Comparison of ENCODE assay signal across 22 cellular contexts in genomic region chr5:41617843-41618515, GRCh38.
DNase-seq lines count a peak whose midpoint lies in the region; ATAC-seq, FAIRE-seq and TF ChIP-seq lines count a peak whose summit lies in the region.
"Had no signal": no experiment of that assay in that cellular context is flagged by ENCODE, and none has a peak within 500 bp of the region (broad histone marks: within the 10 kb centered on the region; RNA-seq: fewer than 3 reads in every experiment).

No MANE protein-coding gene starts in this region.

- TF ChIP-seq CTCF in HepG2 (CRISPR knock-in tag; IDR thresholded peaks at IDR 0.05) (no peak), right lobe of liver (IDR thresholded peaks at IDR 0.05) (no peak), stomach (IDR thresholded peaks at IDR 0.05) (no peak)

- intact Hi-C loops in HepG2 (cut with micrococcal nuclease; ENCODE audit: unreplicated experiment), result loop anchor here (1.0 kb wide), 1 partner anchor 20 kb away; no protein-coding TSS in a partner anchor
- intact Hi-C loops in right lobe of liver (cut with DNase I), result no loop called here
- intact Hi-C loops in stomach (cut with DNase I; ENCODE audit: low total_unique reads), result no loop called here

- TF ChIP-seq POLR2A in HepG2 (IDR thresholded peaks at IDR 0.05; ENCODE audit: insufficient read depth in 1 of 2, low read depth in 2 of 2, low read length in 2 of 2) (no peak), right lobe of liver (IDR thresholded peaks at IDR 0.05) (no peak), stomach (IDR thresholded peaks at IDR 0.05) (no peak)

- no peak overlapping the region for H3K4me3 ChIP-seq in HepG2 (replicated peaks in 1 of 3; ENCODE audit: insufficient read depth in 1 of 3, low read depth in 2 of 3, low read length in 3 of 3)
- no peak overlapping the region for H3K4me3 ChIP-seq in right lobe of liver
- no peak overlapping the region for H3K4me3 ChIP-seq in stomach
- H3K4me3 ChIP-seq: BLaER1 treated with 17β-estradiol and CSF1 and Interleukin-3, amounts not matched to agents 10 nM and 100 nM had no signal

- no peak for FAIRE-seq in HepG2 (lab: Jason Lieb, UNC)
- FAIRE-seq: A204.1, D721Med, G401.6, GM12891, GM19239 had no signal

- no peak overlapping the region for H3K27ac ChIP-seq in HepG2 (ENCODE audit: extremely low read length, insufficient read depth, low read length)
- no peak overlapping the region for H3K27ac ChIP-seq in right lobe of liver
- no peak overlapping the region for H3K27ac ChIP-seq in stomach
- H3K27ac ChIP-seq: BLaER1 treated with 17β-estradiol and CSF1 and Interleukin-3, amounts not matched to agents 10 nM and 100 nM; C4-2B had no signal

- H2AFZ ChIP-seq in HepG2 (ENCODE audit: low read length), result no peak overlapping the region

- 14% methylated on average over 2 of the region's 2 CpGs for WGBS in HepG2 (ENCODE audit: low lambda C conversion rate)
- WGBS in right lobe of liver (ENCODE audit: insufficient coverage, low coverage, low lambda C conversion rate, missing lambda C conversion rate), result 51% methylated on average over 2 of the region's 2 CpGs
- WGBS in stomach, 5 donors, result 79 to 95% (median 80%) methylated on average over 2 of the region's 2 CpGs

- no peaks in the 10 kb centered on the region for H4K20me1 ChIP-seq in HepG2 (ENCODE audit: insufficient read depth, low read length)
- H4K20me1 ChIP-seq: BLaER1 treated with 17β-estradiol and CSF1 and Interleukin-3, amounts not matched to agents 10 nM and 100 nM had no signal

- H3K36me3 ChIP-seq in HepG2 (replicated peaks in 1 of 2; ENCODE audit: control insufficient read depth in 1 of 2, insufficient read depth in 2 of 2, low read length in 2 of 2), result no peaks in the 10 kb centered on the region
- H3K36me3 ChIP-seq in right lobe of liver, result no peaks in the 10 kb centered on the region
- no peaks in the 10 kb centered on the region for H3K36me3 ChIP-seq in stomach
- H3K36me3 ChIP-seq: BLaER1 treated with 17β-estradiol and CSF1 and Interleukin-3, amounts not matched to agents 10 nM and 100 nM had no signal

- H3K9ac ChIP-seq in HepG2 (ENCODE audit: insufficient read depth, low read depth, low read length), result no peak overlapping the region
- H3K9ac ChIP-seq: BLaER1 treated with 17β-estradiol and CSF1 and Interleukin-3, amounts not matched to agents 10 nM and 100 nM had no signal

- H3K27me3 ChIP-seq in HepG2 (ENCODE audit: control insufficient read depth in 1 of 2, insufficient read depth in 2 of 2, low read length in 2 of 2) (no peaks in the 10 kb centered on the region), right lobe of liver (no peaks in the 10 kb centered on the region), stomach (no peaks in the 10 kb centered on the region)
- H3K27me3 ChIP-seq: BLaER1 treated with 17β-estradiol and CSF1 and Interleukin-3, amounts not matched to agents 10 nM and 100 nM had no signal

- TF ChIP-seq EP300 in HepG2 (IDR thresholded peaks at IDR 0.05; ENCODE audit: low read depth in 2 of 2, low read length in 2 of 2), result no peak
- no peak for TF ChIP-seq EP300 in HepG2 (CRISPR knock-in tag; IDR thresholded peaks at IDR 0.05; ENCODE audit: borderline replicate concordance)
- no peak for TF ChIP-seq EP300 in stomach (IDR thresholded peaks at IDR 0.05)

- POLR2A ChIA-PET in HepG2 (lab: Yijun Ruan, JAX), result no interaction called here

- H3K79me2 ChIP-seq in HepG2 (ENCODE audit: insufficient read depth, low read length), result no peaks in the 10 kb centered on the region

- H3K9me3 ChIP-seq in HepG2 (ENCODE audit: low read length) (no peaks in the 10 kb centered on the region), right lobe of liver (no peaks in the 10 kb centered on the region), stomach (no peaks in the 10 kb centered on the region)
- H3K9me3 ChIP-seq: BLaER1 treated with 17β-estradiol and CSF1 and Interleukin-3, amounts not matched to agents 10 nM and 100 nM; Caco-2 had no signal

- H3K4me2 ChIP-seq in HepG2 (ENCODE audit: low read depth, low read length), result no peak overlapping the region
- H3K4me2 ChIP-seq: BLaER1 treated with 17β-estradiol and CSF1 and Interleukin-3, amounts not matched to agents 10 nM and 100 nM had no signal

- in situ Hi-C loops in HepG2 (cut with HindIII; ENCODE audit: extremely low pct_ligation_motif_present, low pct_unique_long_range_greater_than_20kb), result no loop called here

- CTCF ChIA-PET in HepG2 (lab: Yijun Ruan, JAX; ENCODE audit: low intra/inter-chr PET ratio, low total read pairs), result no interaction called here

- BruUV-seq in HepG2 (replicated peaks; lab: Mats Ljungman, UMichigan), result no TSS peak

- peaks cover 10% of the 10 kb centered on the region for H3K4me1 ChIP-seq in HepG2 (ENCODE audit: insufficient read depth, low read length)
- H3K4me1 ChIP-seq in right lobe of liver, result peaks cover 0 to 5% (median 0%) of the 10 kb centered on the region in 4 donors
- H3K4me1 ChIP-seq in stomach, result no peaks in the 10 kb centered on the region
- H3K4me1 ChIP-seq: BLaER1 treated with 17β-estradiol and CSF1 and Interleukin-3, amounts not matched to agents 10 nM and 100 nM; Caco-2 had no signal

- peak; percentile 86 for ATAC-seq in left lobe of liver
- peak; percentile 62; the same call in 2 of the 3 replicates for ATAC-seq in HepG2
- peak; percentile 61 to 84 (median 72) for ATAC-seq in right lobe of liver
- ATAC-seq: CD8-positive, alpha-beta T cell had no signal

- no peak for TF ChIP-seq RAD21 in HepG2 (CRISPR knock-in tag; IDR thresholded peaks at IDR 0.05)

- DNase-seq in left lobe of liver (ENCODE audit: low spot score) (no peak), HepG2 (ENCODE audit: low spot score) (no peak), right lobe of liver (no peak), AG20443 (ENCODE audit: low spot score) (no peak), stomach (no peak)
- DNase-seq in activated T-cell treated with anti-CD3 and anti-CD28 coated beads, Interleukin-2, amount 50 U/mL, for 48 hours, result no peak
- DNase-seq: 8988T; ACHN; AML-193; Caco-2; Calu3; CD4-positive, alpha-beta T cell; CD8-positive, alpha-beta T cell; DMS79 treated with DMSO at 0.1 percent for 48 hours; GF-D8 had no signal

TF ChIP-seq in HepG2, 621 proteins besides CTCF, POLR2A, EP300 and RAD21 (continues in another document):
- TF ChIP-seq ZNF503 (CRISPR knock-in tag; IDR thresholded peaks at IDR 0.05) (no peak), AHDC1 (CRISPR knock-in tag; IDR thresholded peaks at IDR 0.05; ENCODE audit: borderline replicate concordance) (0 out of 2 replicates have a peak, but pooled peaks have one; percentile 39), NFE2 (CRISPR knock-in tag; IDR thresholded peaks at IDR 0.05) (no peak), SOX6 (IDR thresholded peaks at IDR 0.05) (no peak), SOX6 (CRISPR knock-in tag; IDR thresholded peaks at IDR 0.05) (0 out of 2 replicates have a peak, but pooled peaks have one; percentile 10), ZNF207 (IDR thresholded peaks at IDR 0.05; ENCODE audit: borderline replicate concordance) (no peak), MAFK (conservative IDR thresholded peaks at IDR 0.05 in 1 of 2, IDR thresholded peaks at IDR 0.05 in 1 of 2; ENCODE audit: low read length in 2 of 2) (no peak), ZNF556 (CRISPR knock-in tag; IDR thresholded peaks at IDR 0.05; ENCODE audit: borderline replicate concordance) (no peak)
